In the genomic region with DNA sequence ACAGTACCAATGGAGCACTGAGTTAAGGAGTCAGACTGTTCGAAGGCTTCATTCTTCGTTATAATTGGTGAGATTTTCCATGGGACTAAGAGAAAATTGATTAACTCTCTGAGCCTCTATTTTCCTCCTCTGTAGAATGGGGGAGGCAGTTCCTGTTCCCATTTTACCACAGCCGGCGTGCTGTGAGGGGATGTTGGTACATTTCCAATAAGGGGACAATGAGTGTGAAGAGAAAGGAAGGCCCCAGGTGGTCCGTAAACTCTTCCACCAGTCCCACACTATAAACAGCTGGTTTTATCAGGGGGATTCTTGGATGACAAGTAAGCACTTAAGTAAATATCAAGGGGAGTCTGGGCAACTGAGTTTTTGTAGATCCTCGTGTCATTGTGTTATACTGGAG, we compare ENCODE assay signal across 13 cellular contexts.
A peak's percentile ranks its signal among the peaks of the same experiment; 100 is the strongest.
DNase-seq lines count a peak whose midpoint lies in the region; ATAC-seq, FAIRE-seq and TF ChIP-seq lines count a peak whose summit lies in the region.
"Had no signal": no experiment of that assay in that cellular context is flagged by ENCODE, and none has a peak within 500 bp of the region (broad histone marks: within the 10 kb centered on the region; RNA-seq: fewer than 3 reads in every experiment).

No MANE protein-coding gene starts in this region.

- no peak for FAIRE-seq in GM12878 (lab: Jason Lieb, UNC)
- FAIRE-seq: islet of Langerhans had no signal

- TF ChIP-seq POLR2A in GM12878 (IDR thresholded peaks at IDR 0.05; ENCODE audit: low read depth, low read length) = no peak

- H3F3A ChIP-seq in OCI-LY1 (ENCODE audit: insufficient read depth, low read length) = peaks cover 12% of the 10 kb centered on the region; the same call in 1 of the 2 replicates

- WGBS in GM12878 (ENCODE audit: insufficient coverage, insufficient replicate concordance, low lambda C conversion rate, missing lambda C conversion rate) = 53% methylated on average over 6 of the region's 6 CpGs

- H3K36me3 Mint-ChIP-seq in activated naive CD4-positive, alpha-beta T cell treated with anti-CD3 and anti-CD28 coated beads, Interleukin-2, amount 50 U/mL, for 24 hours = no peaks in the 10 kb centered on the region

- no peaks in the 10 kb centered on the region for H3K9me3 Mint-ChIP-seq in activated naive CD4-positive, alpha-beta T cell treated with anti-CD3 and anti-CD28 coated beads, Interleukin-2, amount 50 U/mL, for 24 hours

- H3K9me3 ChIP-seq in OCI-LY1 (ENCODE audit: low read length) (no peaks in the 10 kb centered on the region), GM12878 (replicated peaks; ENCODE audit: control insufficient read depth, insufficient read depth, low read length) (no peaks in the 10 kb centered on the region), subcutaneous abdominal adipose tissue (ENCODE audit: control insufficient read depth in 5 of 5, low read length in 5 of 5) (no peaks in the 10 kb centered on the region)

- CTCF ChIA-PET in GM12878 (lab: Yijun Ruan, JAX) = interaction anchor here (0.6 to 14.5 kb wide), 11 partner anchors 14 to 160 kb away, joined by 3 to 411 read pairs (median 25); no protein-coding TSS in a partner anchor

- ATAC-seq in GM12878 (no peak), HG03439 (IDR thresholded peaks at IDR 0.05; ENCODE audit: unreplicated experiment) (no peak)

- H3K36me3 ChIP-seq in OCI-LY1 (ENCODE audit: insufficient read depth, low read length) (no peaks in the 10 kb centered on the region), GM12878 (ENCODE audit: control insufficient read depth in 2 of 2, insufficient read depth in 2 of 2, low read length in 1 of 2) (no peaks in the 10 kb centered on the region), subcutaneous abdominal adipose tissue (ENCODE audit: control insufficient read depth in 5 of 5, insufficient read depth in 5 of 5, low read length in 5 of 5) (no peaks in the 10 kb centered on the region)

- SMC1A ChIA-PET in GM12878 (lab: Charles Lee; ENCODE audit: uncharacterized antibody, unreplicated experiment) = interaction anchor here (0.8 to 31.5 kb wide), 16 partner anchors 11 to 158 kb away, joined by 3 to 912 read pairs (median 18); no protein-coding TSS in a partner anchor

- H3K4me1 ChIP-seq in OCI-LY1 (ENCODE audit: insufficient read depth, low read length, severe bottlenecking) (peaks cover 100% of the 10 kb centered on the region), GM12878 (ENCODE audit: control insufficient read depth, insufficient read depth, low read length) (peaks cover 74% of the 10 kb centered on the region), subcutaneous abdominal adipose tissue (ENCODE audit: control insufficient read depth in 5 of 5, insufficient read depth in 5 of 5, low read length in 5 of 5) (peaks cover 15 to 78% (median 50%) of the 10 kb centered on the region in 5 donors)

- no peak for TF ChIP-seq RAD21 in GM12878 (IDR thresholded peaks at IDR 0.05; ENCODE audit: insufficient read depth, low read depth, low read length)

- H3K4me3 Mint-ChIP-seq in activated naive CD4-positive, alpha-beta T cell treated with anti-CD3 and anti-CD28 coated beads, Interleukin-2, amount 50 U/mL, for 24 hours = peak overlapping the region; percentile 83

- TF ChIP-seq CTCF in OCI-LY1 (IDR thresholded peaks at IDR 0.05; ENCODE audit: low read length) = no peak
- no peak for TF ChIP-seq CTCF in GM12878 (IDR thresholded peaks at IDR 0.05 in 2 of 3, conservative IDR thresholded peaks at IDR 0.05 in 1 of 3; ENCODE audit: control insufficient read depth in 2 of 3, extremely low read depth in 1 of 3, insufficient read depth in 1 of 3, low read depth in 3 of 3, low read length in 3 of 3)

- RAD21 ChIA-PET in GM12878 (lab: Charles Lee; ENCODE audit: unreplicated experiment) = interaction anchor here (0.9 to 27.9 kb wide), 14 partner anchors 9 to 96 kb away, joined by 4 to 797 read pairs (median 32); no protein-coding TSS in a partner anchor

- in situ Hi-C loops in GM12878 (cut with MboI) = no loop called here

- peak overlapping the region; percentile 42 for H3K4me3 ChIP-seq in OCI-LY1 (ENCODE audit: low read depth, low read length, poor library complexity, severe bottlenecking)
- H3K4me3 ChIP-seq in GM12878 = peak overlapping the region; percentile 66; the same call in 1 of the 2 replicates
- no peak overlapping the region for H3K4me3 ChIP-seq in subcutaneous abdominal adipose tissue (ENCODE audit: low read depth in 1 of 5, low read length in 5 of 5)

- no peak overlapping the region for H2AFZ ChIP-seq in OCI-LY1 (ENCODE audit: low read length)
- H2AFZ ChIP-seq in GM12878 (ENCODE audit: control insufficient read depth, low read depth, low read length) = no peak overlapping the region

- H3K27ac ChIP-seq in OCI-LY1 (ENCODE audit: low read depth, low read length, poor library complexity, severe bottlenecking) (peak overlapping the region; percentile 98), GM12878 (ENCODE audit: control insufficient read depth, insufficient read depth) (peak overlapping the region; percentile 98), subcutaneous abdominal adipose tissue (ENCODE audit: low read depth, low read length) (peak overlapping the region; percentile 62)
- H3K27ac ChIP-seq: epithelial cell of prostate had no signal

- H3K9ac ChIP-seq in OCI-LY1 (ENCODE audit: low read length) = peak overlapping the region; percentile 75
- peak overlapping the region; percentile 32 for H3K9ac ChIP-seq in GM12878 (ENCODE audit: control insufficient read depth, insufficient read depth, low read length)
- H3K9ac ChIP-seq in subcutaneous abdominal adipose tissue (ENCODE audit: low read length in 5 of 5) = no peak overlapping the region

- H3K4me2 ChIP-seq in OCI-LY1 (ENCODE audit: low read length) = peak overlapping the region; percentile 73
- H3K4me2 ChIP-seq in GM12878 (ENCODE audit: control insufficient read depth, insufficient read depth) = peak overlapping the region; percentile 98

- peaks cover 3% of the 10 kb centered on the region for H3K4me1 Mint-ChIP-seq in activated naive CD4-positive, alpha-beta T cell treated with anti-CD3 and anti-CD28 coated beads, Interleukin-2, amount 50 U/mL, for 24 hours

- H3K27ac Mint-ChIP-seq in activated naive CD4-positive, alpha-beta T cell treated with anti-CD3 and anti-CD28 coated beads, Interleukin-2, amount 50 U/mL, for 24 hours = no peak overlapping the region

- DNase-seq in activated naive CD4-positive, alpha-beta T cell treated with Interleukin-2 at 50 U/mL for 16 hours = no peak
- DNase-seq in GM12878 (ENCODE audit: low read depth, low spot score) (no peak), mucosa of gallbladder (ENCODE audit: low spot score) (no peak), NCI-H1694 (lab: John Stamatoyannopoulos, UW) (no peak)
- DNase-seq: activated naive CD4-positive, alpha-beta T cell treated with anti-CD3 and anti-CD28 coated beads, Interleukin-2, amount 50 U/mL, for 16 hours; cerebellar nuclear complex; DMS53 had no signal

- H4K20me1 ChIP-seq in OCI-LY1 (ENCODE audit: insufficient read depth, low read length) (no peaks in the 10 kb centered on the region), GM12878 (ENCODE audit: control insufficient read depth, insufficient read depth) (no peaks in the 10 kb centered on the region)

- no peaks in the 10 kb centered on the region for H3K9me2 ChIP-seq in OCI-LY1 (ENCODE audit: low read depth, low read length)

- intact Hi-C loops in GM12878 (cut with micrococcal nuclease; ENCODE audit: unreplicated experiment) = loop anchor here (10.0 kb wide), 1 partner anchor 254 kb away; no protein-coding TSS in a partner anchor

- BruUV-seq in GM12878 (replicated peaks; lab: Mats Ljungman, UMichigan) = no TSS peak

- 0 out of 4 replicates have a peak, but pooled peaks of 1 of the 2 experiments have one; percentile 4 for TF ChIP-seq EP300 in GM12878 (IDR thresholded peaks at IDR 0.05; ENCODE audit: borderline replicate concordance in 1 of 2, control insufficient read depth in 1 of 2, low read depth in 2 of 2, low read length in 2 of 2)

- H3K27me3 ChIP-seq in OCI-LY1 (ENCODE audit: insufficient read depth, low read length) = no peaks in the 10 kb centered on the region
- H3K27me3 ChIP-seq in GM12878 (replicated peaks in 1 of 2; ENCODE audit: control insufficient read depth in 2 of 2, insufficient read depth in 2 of 2, low read length in 1 of 2) = no peaks in the 10 kb centered on the region
- H3K27me3 ChIP-seq in subcutaneous abdominal adipose tissue (ENCODE audit: control insufficient read depth in 5 of 5, insufficient read depth in 4 of 5, low read length in 5 of 5) = no peaks in the 10 kb centered on the region

- POLR2A ChIA-PET in GM12878 (lab: Charles Lee) = interaction anchor here (0.6 to 33.2 kb wide), 11 partner anchors 22 to 97 kb away, joined by 3 to 875 read pairs (median 4); no protein-coding TSS in a partner anchor

- H3K27me3 Mint-ChIP-seq in activated naive CD4-positive, alpha-beta T cell treated with anti-CD3 and anti-CD28 coated beads, Interleukin-2, amount 50 U/mL, for 24 hours = no peaks in the 10 kb centered on the region

- no peaks in the 10 kb centered on the region for H3K79me2 ChIP-seq in OCI-LY1 (ENCODE audit: insufficient read depth, low read length)
- peaks cover 60% of the 10 kb centered on the region for H3K79me2 ChIP-seq in GM12878 (ENCODE audit: control insufficient read depth, insufficient read depth, low read length)

TF ChIP-seq in GM12878, 131 proteins besides CTCF, POLR2A, EP300 and RAD21 (continues in another document):
- TF ChIP-seq HDAC6 (IDR thresholded peaks at IDR 0.05; ENCODE audit: unreplicated experiment) = no peak
- no peak for TF ChIP-seq SP1 (IDR thresholded peaks at IDR 0.05; ENCODE audit: low read depth, low read length)
- no peak for TF ChIP-seq PBX3 (IDR thresholded peaks at IDR 0.05; ENCODE audit: insufficient replicate concordance, low read depth, low read length)
- TF ChIP-seq BHLHE40 (IDR thresholded peaks at IDR 0.05; ENCODE audit: borderline replicate concordance in 1 of 2, low read depth in 2 of 2, low read length in 1 of 2) = no peak
- TF ChIP-seq DPF2 (IDR thresholded peaks at IDR 0.05) = no peak
- TF ChIP-seq LARP7 (IDR thresholded peaks at IDR 0.05) = no peak
- 0 out of 2 replicates have a peak, but pooled peaks have one; percentile 5 for TF ChIP-seq RUNX3 (IDR thresholded peaks at IDR 0.05; ENCODE audit: low read length)
- no peak for TF ChIP-seq EED (IDR thresholded peaks at IDR 0.05; ENCODE audit: low read depth)
- no peak for TF ChIP-seq HDAC2 (IDR thresholded peaks at IDR 0.05)
- no peak for TF ChIP-seq TCF12 (IDR thresholded peaks at IDR 0.05; ENCODE audit: low read depth, low read length)
- no peak for TF ChIP-seq SREBF2 (IDR thresholded peaks at IDR 0.05; ENCODE audit: low read length)

Comparison
In these comparisons a context has a peak if more than half of its experiments do, and no peak if none do; other contexts are left out.
1. H3K4me3 ChIP-seq: peak in OCI-LY1 (single experiment) and GM12878 (single experiment); none in subcutaneous abdominal adipose tissue (0 of 5).
2. H3K9ac ChIP-seq: peak in OCI-LY1 (single experiment) and GM12878 (single experiment); none in subcutaneous abdominal adipose tissue (0 of 5).
3. Peak in every context shown above with its lines, with median percentiles within 50 percentile points of each other: H3K27ac ChIP-seq.